21 cellular contexts compared by ENCODE assay signal in genomic region chr1:43286533-43286932, GRCh38. TPM values are rescaled to one million over a fixed set of nuclear protein-coding genes. Genes with fewer than 3 reads are reported as not detected.
A peak's percentile ranks its signal among the peaks of the same experiment; 100 is the strongest.
DNase-seq lines count a peak whose midpoint lies in the region; ATAC-seq, FAIRE-seq and TF ChIP-seq lines count a peak whose summit lies in the region.
"Had no signal": no experiment of that assay in that cellular context is flagged by ENCODE, and none has a peak within 500 bp of the region (broad histone marks: within the 10 kb centered on the region; RNA-seq: fewer than 3 reads in every experiment).

No MANE protein-coding gene starts in this region.

- H3K9me2 ChIP-seq in GM23338 (ENCODE audit: insufficient read depth): no peaks in the 10 kb centered on the region

- H3K27me3 Mint-ChIP-seq in GM23338 (ENCODE audit: insufficient read depth, low read depth, poor library complexity) (peaks cover 13% of the 10 kb centered on the region), WTC11 (ENCODE audit: low read depth) (no peaks in the 10 kb centered on the region)

- H3F3A ChIP-seq in GM23338 (replicated peaks; ENCODE audit: low read depth): no peaks in the 10 kb centered on the region

- 91 to 97% (median 97%) methylated on average over 5 of the region's 5 CpGs for WGBS in small intestine, 3 donors

- no peaks in the 10 kb centered on the region for H3K9me3 ChIP-seq in iPS-15b (ENCODE audit: control insufficient read depth, insufficient read depth, low read length)
- no peaks in the 10 kb centered on the region for H3K9me3 ChIP-seq in small intestine (ENCODE audit: control insufficient read depth, low read depth)
- no peaks in the 10 kb centered on the region for H3K9me3 ChIP-seq in MG63
- no peaks in the 10 kb centered on the region for H3K9me3 ChIP-seq in uterus
- H3K9me3 ChIP-seq: A549 had no signal

- POLR2A ChIA-PET in WTC11 (lab: Charles Lee): interaction anchor here (0.6 to 2.2 kb wide), 2 partner anchors 72 to 120 kb away, joined by 4 to 12 read pairs; partner anchors contain the start of gene CDC20

- TF ChIP-seq POLR2A in uterus (IDR thresholded peaks at IDR 0.05): no peak

- CTCF ChIA-PET in WTC11 (lab: Charles Lee): interaction anchor here (1.7 to 3.3 kb wide), 5 partner anchors 13 to 72 kb away, joined by 7 to 37 read pairs (median 8); partner anchors contain the start of genes CDC20 and TIE1

- H3K9ac ChIP-seq in iPS-15b (ENCODE audit: low read depth, low read length): peak overlapping the region; percentile 65

- H3K36me3 Mint-ChIP-seq in GM23338 (ENCODE audit: low read depth) (peaks cover 5% of the 10 kb centered on the region; the same call in 1 of the 3 replicates), WTC11 (0 out of 2 replicates have a peak, but pooled peaks cover 5% of the 10 kb centered on the region)

- H3K9me3 Mint-ChIP-seq in GM23338 (no peaks in the 10 kb centered on the region), WTC11 (no peaks in the 10 kb centered on the region)

- H3K4me1 Mint-ChIP-seq in GM23338 (peaks cover 27% of the 10 kb centered on the region), WTC11 (peaks cover 29% of the 10 kb centered on the region)

- H3K4me3 Mint-ChIP-seq in GM23338: peak overlapping the region; percentile 77; the same call in 1 of the 3 replicates
- peak overlapping the region; percentile 79 for H3K4me3 Mint-ChIP-seq in WTC11

- no peak overlapping the region for H3K4me2 ChIP-seq in GM23338
- H3K4me2 ChIP-seq: A549 had no signal

- no peak overlapping the region for H3K4me3 ChIP-seq in GM23338
- H3K4me3 ChIP-seq in iPS-15b (ENCODE audit: low read depth, low read length): no peak overlapping the region
- H3K4me3 ChIP-seq in small intestine (ENCODE audit: low read depth in 1 of 2, low read length in 2 of 2): no peak overlapping the region
- no peak overlapping the region for H3K4me3 ChIP-seq in MG63
- H3K4me3 ChIP-seq in uterus: no peak overlapping the region
- H3K4me3 ChIP-seq: A549 had no signal

- intact Hi-C loops in uterus (cut with DNase I; ENCODE audit: low total_unique reads): no loop called here

- TF ChIP-seq CTCF in GM23338 (conservative IDR thresholded peaks at IDR 0.05; ENCODE audit: low read depth in 2 of 2) (no peak), WTC11 (IDR thresholded peaks at IDR 0.05) (no peak), uterus (IDR thresholded peaks at IDR 0.05) (no peak)

- H3K27me3 ChIP-seq in GM23338 (ENCODE audit: insufficient read depth) (no peaks in the 10 kb centered on the region), iPS-15b (ENCODE audit: control insufficient read depth, insufficient read depth, low read length) (no peaks in the 10 kb centered on the region), small intestine (ENCODE audit: control insufficient read depth in 2 of 2, insufficient read depth in 2 of 2, low read length in 2 of 2) (no peaks in the 10 kb centered on the region), MG63 (no peaks in the 10 kb centered on the region; the same call in 1 of the 2 replicates), uterus (no peaks in the 10 kb centered on the region)

- no peaks in the 10 kb centered on the region for H3K36me3 ChIP-seq in GM23338 (ENCODE audit: insufficient read depth)
- H3K36me3 ChIP-seq in iPS-15b (ENCODE audit: control insufficient read depth, insufficient read depth, low read length): peaks cover 4% of the 10 kb centered on the region
- H3K36me3 ChIP-seq in small intestine (ENCODE audit: control insufficient read depth in 2 of 2, insufficient read depth in 2 of 2, low read length in 2 of 2): no peaks in the 10 kb centered on the region
- H3K36me3 ChIP-seq in MG63: no peaks in the 10 kb centered on the region
- H3K36me3 ChIP-seq in uterus: no peaks in the 10 kb centered on the region

- H3K27ac ChIP-seq in GM23338 (ENCODE audit: low read depth): no peak overlapping the region
- peak overlapping the region; percentile 78 to 97 for H3K27ac ChIP-seq in small intestine (ENCODE audit: low read depth in 1 of 2, low read length in 1 of 2)
- no peak overlapping the region for H3K27ac ChIP-seq in uterus
- H3K27ac ChIP-seq: A549 had no signal

- no peaks in the 10 kb centered on the region for H3K79me2 ChIP-seq in GM23338 (replicated peaks; ENCODE audit: insufficient read depth)

- H4K20me1 ChIP-seq in GM23338 (replicated peaks; ENCODE audit: insufficient read depth): no peaks in the 10 kb centered on the region

- no peak for DNase-seq in GM23338 (ENCODE audit: low spot score)
- no peak for DNase-seq in WTC11 (ENCODE audit: low spot score)
- DNase-seq in small intestine: no peak
- DNase-seq in GM19240 (ENCODE audit: insufficient read length, low spot score): no peak
- DNase-seq in MG63: no peak
- DNase-seq in uterus: no peak
- no peak for DNase-seq in HT-29 (ENCODE audit: low spot score)
- DNase-seq: C1 segment of cervical spinal cord, EL, KG1, NCI-H1092, NCI-H146, NCI-H2081, NCI-H510A, NCI-H774 had no signal

- ATAC-seq in GM23338: no peak
- no peak for ATAC-seq in WTC11
- ATAC-seq: A549 had no signal

- 0 out of 2 replicates have a peak overlapping the region, but pooled peaks have one; percentile 98 for H2AFZ ChIP-seq in GM23338

- H3K4me1 ChIP-seq in GM23338 (ENCODE audit: insufficient read depth): peaks cover 10% of the 10 kb centered on the region
- peaks cover 12% of the 10 kb centered on the region for H3K4me1 ChIP-seq in iPS-15b (ENCODE audit: control insufficient read depth, insufficient read depth, low read length)
- peaks cover 0 to 2% of the 10 kb centered on the region in 2 donors for H3K4me1 ChIP-seq in small intestine (ENCODE audit: control insufficient read depth in 2 of 2, insufficient read depth in 1 of 2, low read depth in 1 of 2, low read length in 1 of 2)
- no peaks in the 10 kb centered on the region for H3K4me1 ChIP-seq in uterus
- H3K4me1 ChIP-seq: A549 had no signal

- no peak overlapping the region for H3K27ac Mint-ChIP-seq in GM23338
- H3K27ac Mint-ChIP-seq in WTC11: no peak overlapping the region

- no peak for FAIRE-seq in small intestine (lab: Jason Lieb, UNC)
- FAIRE-seq: A549, H54, HTR-8/SVneo had no signal

TF ChIP-seq in GM23338, 12 proteins besides CTCF, POLR2A, EP300 and RAD21 (continues in another document):
- TF ChIP-seq EZH2phosphoT487 (IDR thresholded peaks at IDR 0.05; ENCODE audit: unreplicated experiment) (no peak), STAT1 (IDR thresholded peaks at IDR 0.05; ENCODE audit: unreplicated experiment) (no peak), EZH2 (IDR thresholded peaks at IDR 0.05; ENCODE audit: low read depth, unreplicated experiment) (no peak), JUNB (IDR thresholded peaks at IDR 0.05; ENCODE audit: unreplicated experiment) (no peak), NANOG (IDR thresholded peaks at IDR 0.05; ENCODE audit: borderline replicate concordance) (no peak), CREB1 (CRISPR knock-in tag; IDR thresholded peaks at IDR 0.05; ENCODE audit: low read depth) (no peak), ZNF331 (CRISPR knock-in tag; IDR thresholded peaks at IDR 0.05; ENCODE audit: low read depth) (no peak), POLR2AphosphoS5 (IDR thresholded peaks at IDR 0.05; ENCODE audit: low read depth) (no peak)

TF ChIP-seq in WTC11, 78 proteins besides CTCF, POLR2A, EP300 and RAD21:
- TF ChIP-seq SOX15 (CRISPR knock-in tag; IDR thresholded peaks at IDR 0.05): no peak
- TF ChIP-seq ZNF121 (CRISPR knock-in tag; IDR thresholded peaks at IDR 0.05): peak; percentile 85
TF ChIP-seq in WTC11: peak in this region for 1.

RNA-seq across cellular contexts. Expression of gene C1orf210, which starts 1.2 kb away (rescaled TPM):
- 13.5 and 17.1 TPM in 2 replicates for total RNA-seq in GM23338 (2014; rRNA removed; shearing (Covaris generic))
- polyA plus RNA-seq in GM23338 (2016; fragmentation: Nextera tagmentation; extraction: Ambion mirVana) (9.3 and 10.3 TPM in 2 replicates), small intestine (10 to 100 TPM; 24.7 to 67.8 (median 44.0) TPM)
- total RNA-seq in WTC11 (2021) (11.7 to 14.0 TPM (median 12.8 TPM) in 3 replicates), uterus (under 1 TPM in 1 of 4 donors, not detected in 3; 0.62 TPM)
- not detected in 2 replicates for total RNA-seq in MG63 (2014; rRNA removed; shearing (Covaris generic); ENCODE audit: low replicate concordance)
- 39.0 and 58.2 TPM in 2 replicates for total RNA-seq in HT-29 (2014; rRNA removed; shearing (Covaris generic))
- total RNA-seq: M059J, SK-MEL-5 had no signal
- polyA plus RNA-seq: A549 had no signal

RNA-seq across cellular contexts. Expression of gene TIE1, which starts 14.2 kb away (rescaled TPM):
- 1.5 and 2.3 TPM in 2 replicates for total RNA-seq in GM23338 (2014; rRNA removed; shearing (Covaris generic))
- polyA plus RNA-seq in GM23338 (2016; fragmentation: Nextera tagmentation; extraction: Ambion mirVana): 0.37 TPM in 2 replicates
- 2.5 to 3.7 TPM (median 2.6 TPM) in 3 replicates for total RNA-seq in WTC11 (2021)
- polyA plus RNA-seq in small intestine: 10 to 100 TPM in 1 of 3 donors, under 1 TPM in 2; 0.45 to 27.3 (median 0.81) TPM
- 0.20 TPM in 1 of 2 replicates, not detected in the other for total RNA-seq in MG63 (2014; rRNA removed; shearing (Covaris generic); ENCODE audit: low replicate concordance)
- total RNA-seq in uterus: 10 to 100 TPM; 47.4 to 80.7 (median 67.9) TPM
- total RNA-seq in HT-29 (2014; rRNA removed; shearing (Covaris generic)): not detected in 2 replicates
- polyA plus RNA-seq: A549 had no signal

RNA-seq across cellular contexts. Expression of gene TMEM125, which starts 16.8 kb away (rescaled TPM):
- total RNA-seq in GM23338 (2014; rRNA removed; shearing (Covaris generic)): 31.4 and 39.3 TPM in 2 replicates
- polyA plus RNA-seq in GM23338 (2016; fragmentation: Nextera tagmentation; extraction: Ambion mirVana): 16.2 and 16.8 TPM in 2 replicates
- total RNA-seq in WTC11 (2021): 21.5 to 27.8 TPM (median 25.1 TPM) in 3 replicates
- polyA plus RNA-seq in small intestine: 10 to 100 TPM; 38.3 to 94.3 (median 81.0) TPM
- total RNA-seq in MG63 (2014; rRNA removed; shearing (Covaris generic); ENCODE audit: low replicate concordance): not detected in 2 replicates
- 1 to 10 TPM in 1 of 4 donors, under 1 TPM in 1, not detected in 2; 0.55 to 3.6 TPM for total RNA-seq in uterus
- total RNA-seq in HT-29 (2014; rRNA removed; shearing (Covaris generic)): 64.2 and 65.2 TPM in 2 replicates
- total RNA-seq: M059J, SK-MEL-5 had no signal
- polyA plus RNA-seq: A549 had no signal

RNA-seq across cellular contexts. Expression of gene MPL, which starts 51.1 kb away (rescaled TPM):
- not detected in 2 replicates for total RNA-seq in GM23338 (2014; rRNA removed; shearing (Covaris generic))
- polyA plus RNA-seq in GM23338 (2016; fragmentation: Nextera tagmentation; extraction: Ambion mirVana): 0.54 TPM in 1 of 2 replicates, not detected in the other
- 0.15 to 0.44 TPM (median 0.21 TPM) in 3 replicates for total RNA-seq in WTC11 (2021)
- not detected for polyA plus RNA-seq in small intestine
- not detected in 2 replicates for total RNA-seq in MG63 (2014; rRNA removed; shearing (Covaris generic); ENCODE audit: low replicate concordance)
- total RNA-seq in uterus: 1 to 10 TPM in 1 of 4 donors, not detected in 3; 1.3 TPM
- total RNA-seq in HT-29 (2014; rRNA removed; shearing (Covaris generic)): 0.79 TPM in 1 of 2 replicates, not detected in the other
- total RNA-seq: M059J, SK-MEL-5 had no signal
- polyA plus RNA-seq: A549 had no signal

Comparison
In these comparisons a context has a peak if more than half of its experiments do, and no peak if none do; other contexts are left out.
1. H3K27ac ChIP-seq: peak in small intestine (2 of 2); none in GM23338 (single experiment) and uterus (0 of 2).
2. RNA of gene TIE1, which starts 14.2 kb away (total RNA-seq): 47.4 to 80.7 TPM in uterus; 2.5 to 3.7 TPM in WTC11, 1.5 to 2.3 TPM in GM23338, 0.20 TPM in MG63 and not detected in HT-29; every median in the first group is over 10 times any median in the second.